Comparison of ENCODE assay signal across 1 cellular context in the genomic region with DNA sequence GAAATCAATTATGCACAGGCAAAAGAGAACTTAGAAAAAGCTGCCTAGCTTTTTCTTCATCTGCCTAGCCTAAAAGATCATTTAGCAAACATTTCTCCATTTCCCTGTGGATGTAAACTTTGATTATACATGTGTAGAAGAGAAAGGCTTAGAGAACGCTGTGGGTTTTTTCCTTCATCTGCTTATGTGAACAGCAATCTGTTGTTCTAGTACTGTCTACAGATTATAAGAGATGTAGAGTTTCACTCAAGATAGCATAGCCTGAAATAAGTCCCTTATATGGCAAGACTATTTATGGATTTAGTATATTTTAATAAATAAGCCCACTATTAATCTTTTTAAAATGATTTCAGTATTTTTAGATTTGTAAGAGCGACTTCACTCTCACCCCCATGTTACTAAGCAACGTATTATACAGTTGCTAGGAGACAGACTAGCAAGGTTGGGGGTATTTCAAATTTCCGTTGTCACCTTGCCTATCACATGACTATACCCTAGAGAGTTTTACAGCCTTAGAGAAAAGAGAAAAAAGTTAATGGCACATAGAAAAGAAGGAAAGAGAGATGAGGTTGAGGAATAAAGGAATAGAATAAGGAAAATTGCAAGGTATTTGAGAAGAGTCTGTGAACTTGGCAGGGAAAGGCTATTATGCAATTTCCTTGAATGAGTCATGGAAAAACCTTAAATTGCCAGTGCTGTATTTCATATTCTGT.
TF ChIP-seq lines count a peak whose summit lies in the region.

No MANE protein-coding gene starts in this region.

TF ChIP-seq in K562, 482 proteins besides CTCF, POLR2A, EP300 and RAD21 (continued from another document and continues in another):
- no peak for TF ChIP-seq ZNF280A (IDR thresholded peaks at IDR 0.05; ENCODE audit: low read depth, partially characterized antibody)
- no peak for TF ChIP-seq ZBTB34 (CRISPR knock-in tag; IDR thresholded peaks at IDR 0.05)
- peak; percentile 69 for TF ChIP-seq SMARCB1 (IDR thresholded peaks at IDR 0.05; ENCODE audit: insufficient read length, low read depth)
- no peak for TF ChIP-seq IFI16 (CRISPR knock-in tag; IDR thresholded peaks at IDR 0.05)
- no peak for TF ChIP-seq TSHZ1 (CRISPR knock-in tag; IDR thresholded peaks at IDR 0.05)
- no peak for TF ChIP-seq CCAR2 (IDR thresholded peaks at IDR 0.05; ENCODE audit: low read depth, low read length)
- no peak for TF ChIP-seq AFF1 (IDR thresholded peaks at IDR 0.05; ENCODE audit: low read depth in 1 of 2, partially characterized antibody in 2 of 2)
- TF ChIP-seq RBM34 (IDR thresholded peaks at IDR 0.05; ENCODE audit: borderline replicate concordance, insufficient read depth, low read length): no peak
- TF ChIP-seq EZH2 (IDR thresholded peaks at IDR 0.05; ENCODE audit: borderline replicate concordance, low read depth, low read length): no peak
- TF ChIP-seq NCOA6 (IDR thresholded peaks at IDR 0.05): no peak
- TF ChIP-seq NFE2 (IDR thresholded peaks at IDR 0.05; ENCODE audit: low read depth): peak; percentile 78
- 0 out of 2 replicates have a peak, but pooled peaks have one; percentile 39 for TF ChIP-seq ELF4 (CRISPR knock-in tag; IDR thresholded peaks at IDR 0.05)
- no peak for TF ChIP-seq MLX (CRISPR knock-in tag; conservative IDR thresholded peaks at IDR 0.05)
- no peak for TF ChIP-seq TEAD1 (CRISPR knock-in tag; IDR thresholded peaks at IDR 0.05)
- TF ChIP-seq PTTG1 (tag; IDR thresholded peaks at IDR 0.05; ENCODE audit: low read depth): 0 out of 2 replicates have a peak, but pooled peaks have one; percentile 7
- no peak for TF ChIP-seq GTF3C2 (IDR thresholded peaks at IDR 0.05; ENCODE audit: borderline replicate concordance, extremely low read depth, insufficient read length)
- TF ChIP-seq RFX1 (IDR thresholded peaks at IDR 0.05): peak; percentile 99
- no peak for TF ChIP-seq NR1H2 (CRISPR knock-in tag; IDR thresholded peaks at IDR 0.05)
- TF ChIP-seq TCF7 (IDR thresholded peaks at IDR 0.05; ENCODE audit: borderline replicate concordance): no peak
- TF ChIP-seq HNRNPK (IDR thresholded peaks at IDR 0.05; ENCODE audit: low read depth, low read length, poor library complexity, severe bottlenecking): no peak
- TF ChIP-seq EHMT2 (IDR thresholded peaks at IDR 0.05): 0 out of 2 replicates have a peak, but pooled peaks have one; percentile 19
- peak; percentile 45; the same call in 1 of the 2 replicates for TF ChIP-seq POLR2H (tag; IDR thresholded peaks at IDR 0.05; ENCODE audit: low read depth)
- TF ChIP-seq ZNF121 (CRISPR knock-in tag; conservative IDR thresholded peaks at IDR 0.05): no peak
- no peak for TF ChIP-seq HIVEP1 (CRISPR knock-in tag; IDR thresholded peaks at IDR 0.05)
- no peak for TF ChIP-seq MECOM (CRISPR knock-in tag; IDR thresholded peaks at IDR 0.05)
- TF ChIP-seq ZNF717 (CRISPR knock-in tag; IDR thresholded peaks at IDR 0.05): no peak
- TF ChIP-seq DACH1 (IDR thresholded peaks at IDR 0.05; ENCODE audit: partially characterized antibody): no peak
- TF ChIP-seq ETV1 (tag; conservative IDR thresholded peaks at IDR 0.05; ENCODE audit: low read depth): peak; percentile 49
- no peak for TF ChIP-seq TSC22D4 (tag; IDR thresholded peaks at IDR 0.05)
- TF ChIP-seq KDM5B (IDR thresholded peaks at IDR 0.05; ENCODE audit: insufficient replicate concordance, low read depth, low read length): no peak
- no peak for TF ChIP-seq RBM17 (IDR thresholded peaks at IDR 0.05; ENCODE audit: borderline replicate concordance, low read depth, low read length)
- no peak for TF ChIP-seq ZNF224 (CRISPR knock-in tag; IDR thresholded peaks at IDR 0.05)
- TF ChIP-seq MBD1 (CRISPR knock-in tag; IDR thresholded peaks at IDR 0.05): no peak
- TF ChIP-seq ZNF212 (CRISPR knock-in tag; IDR thresholded peaks at IDR 0.05): no peak
- TF ChIP-seq ZNF282 (CRISPR knock-in tag; IDR thresholded peaks at IDR 0.05): no peak
- TF ChIP-seq, protein P1, sequence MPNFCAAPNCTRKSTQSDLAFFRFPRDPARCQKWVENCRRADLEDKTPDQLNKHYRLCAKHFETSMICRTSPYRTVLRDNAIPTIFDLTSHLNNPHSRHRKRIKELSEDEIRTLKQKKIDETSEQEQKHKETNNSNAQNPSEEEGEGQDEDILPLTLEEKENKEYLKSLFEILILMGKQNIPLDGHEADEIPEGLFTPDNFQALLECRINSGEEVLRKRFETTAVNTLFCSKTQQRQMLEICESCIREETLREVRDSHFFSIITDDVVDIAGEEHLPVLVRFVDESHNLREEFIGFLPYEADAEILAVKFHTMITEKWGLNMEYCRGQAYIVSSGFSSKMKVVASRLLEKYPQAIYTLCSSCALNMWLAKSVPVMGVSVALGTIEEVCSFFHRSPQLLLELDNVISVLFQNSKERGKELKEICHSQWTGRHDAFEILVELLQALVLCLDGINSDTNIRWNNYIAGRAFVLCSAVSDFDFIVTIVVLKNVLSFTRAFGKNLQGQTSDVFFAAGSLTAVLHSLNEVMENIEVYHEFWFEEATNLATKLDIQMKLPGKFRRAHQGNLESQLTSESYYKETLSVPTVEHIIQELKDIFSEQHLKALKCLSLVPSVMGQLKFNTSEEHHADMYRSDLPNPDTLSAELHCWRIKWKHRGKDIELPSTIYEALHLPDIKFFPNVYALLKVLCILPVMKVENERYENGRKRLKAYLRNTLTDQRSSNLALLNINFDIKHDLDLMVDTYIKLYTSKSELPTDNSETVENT (CRISPR knock-in tag; IDR thresholded peaks at IDR 0.05): no peak
- no peak for TF ChIP-seq GTF2F1 (IDR thresholded peaks at IDR 0.05; ENCODE audit: low read depth, low read length)
- TF ChIP-seq ZNF253 (CRISPR knock-in tag; conservative IDR thresholded peaks at IDR 0.05): no peak
- no peak for TF ChIP-seq TFAM (CRISPR knock-in tag; conservative IDR thresholded peaks at IDR 0.05)
- TF ChIP-seq SMARCE1 (IDR thresholded peaks at IDR 0.05): peak; percentile 92
- TF ChIP-seq MYNN (IDR thresholded peaks at IDR 0.05): peak; percentile 100
- peak; percentile 94 for TF ChIP-seq MYNN (CRISPR knock-in tag; IDR thresholded peaks at IDR 0.05)
- TF ChIP-seq BACH1 (tag; IDR thresholded peaks at IDR 0.05): no peak
- TF ChIP-seq CBX3 (IDR thresholded peaks at IDR 0.05; ENCODE audit: borderline replicate concordance in 1 of 2, low read length in 2 of 2): no peak
